In genomic region chr1:115088871-115089442, GRCh38 we compare ENCODE assay signal across 8 cellular contexts. TPM values are rescaled to one million over a fixed set of nuclear protein-coding genes. Genes with fewer than 3 reads are reported as not detected.
DNase-seq lines count a peak whose midpoint lies in the region; ATAC-seq, FAIRE-seq and TF ChIP-seq lines count a peak whose summit lies in the region.

No MANE protein-coding gene starts in this region.

- peak overlapping the region; percentile 55; the same call in 1 of the 2 replicates for H3K9ac ChIP-seq in IMR-90 (ENCODE audit: low read depth, low read length)

- POLR2A ChIA-PET in A549 (lab: Yijun Ruan, JAX) (no interaction called here), IMR-90 (lab: Charles Lee; ENCODE audit: unreplicated experiment) (no interaction called here)

- H2BK5ac ChIP-seq in IMR-90 (ENCODE audit: low read depth, low read length, poor library complexity, severe bottlenecking), result no peak overlapping the region

- H3K27ac ChIP-seq in A549 (peak overlapping the region; percentile 66 to 89), IMR-90 (ENCODE audit: insufficient read depth, low read length) (no peak overlapping the region; the same call in 1 of the 2 replicates), muscle layer of duodenum (ENCODE audit: low read length) (peak overlapping the region; percentile 62)

- H4K91ac ChIP-seq in IMR-90 (ENCODE audit: insufficient read depth, low read depth, low read length), result no peak overlapping the region

- no peaks in the 10 kb centered on the region for H3K79me1 ChIP-seq in IMR-90 (ENCODE audit: low read depth in 1 of 2, low read length in 2 of 2)

- H2BK15ac ChIP-seq in IMR-90 (ENCODE audit: low read depth, low read length), result no peak overlapping the region

- H3K27me3 Mint-ChIP-seq in effector memory CD8-positive, alpha-beta T cell, result no peaks in the 10 kb centered on the region

- CTCF ChIA-PET in A549 (lab: Yijun Ruan, JAX), result interaction anchor here (2.7 kb wide), 1 partner anchor 24 kb away, joined by 9 read pairs; no protein-coding TSS in a partner anchor
- CTCF ChIA-PET in IMR-90 (lab: Yijun Ruan, JAX), result no interaction called here

- FAIRE-seq in A549 (lab: Jason Lieb, UNC), result no peak

- peak overlapping the region; percentile 83 for H2AFZ ChIP-seq in IMR-90 (replicated peaks; ENCODE audit: low read length, poor library complexity)

- TF ChIP-seq CTCF in A549 (IDR thresholded peaks at IDR 0.05) (no peak), IMR-90 (conservative IDR thresholded peaks at IDR 0.05; ENCODE audit: low read depth, low read length) (no peak)

- H3K27ac Mint-ChIP-seq in effector memory CD8-positive, alpha-beta T cell, result peak overlapping the region; percentile 89 to 90

- no TSS peak for BruUV-seq in IMR-90 (replicated peaks; lab: Mats Ljungman, UMichigan)

- no peak; a peak in 1 of 6 replicates for ATAC-seq in A549
- ATAC-seq in IMR-90 (ENCODE audit: low read depth), result peak; percentile 3; the same call in 1 of the 2 replicates
- ATAC-seq in effector memory CD8-positive, alpha-beta T cell (replicated peaks), result no peak
- no peak for ATAC-seq in GM19455 (IDR thresholded peaks at IDR 0.05; ENCODE audit: unreplicated experiment)

- H2AK5ac ChIP-seq in IMR-90 (ENCODE audit: low read depth, low read length), result 0 out of 2 replicates have a peak overlapping the region, but pooled peaks have one; percentile 33

- no peak for DNase-seq in A549 (ENCODE audit: low read depth in 1 of 2, low spot score in 1 of 2)
- no peak for DNase-seq in IMR-90
- no peak for DNase-seq in effector memory CD8-positive, alpha-beta T cell
- no peak for DNase-seq in GM03348 (ENCODE audit: low spot score)
- DNase-seq in cortex of kidney (lab: John Stamatoyannopoulos, UW), result no peak
- no peak for DNase-seq in Ammon's horn (ENCODE audit: low spot score)

- no peaks in the 10 kb centered on the region for H3K4me1 ChIP-seq in A549
- peaks cover 2% of the 10 kb centered on the region for H3K4me1 ChIP-seq in IMR-90 (ENCODE audit: control insufficient read depth, insufficient read depth, low read length)
- H3K4me1 ChIP-seq in muscle layer of duodenum (ENCODE audit: control insufficient read depth in 1 of 2, insufficient read depth in 2 of 2, low read length in 2 of 2), result peaks cover 0 to 28% of the 10 kb centered on the region in 2 donors

- intact Hi-C loops in IMR-90 (cut with micrococcal nuclease), result no loop called here

- in situ Hi-C loops in IMR-90 (cut with MboI; ENCODE audit: low sequenced_read_pairs), result no loop called here

- no peak overlapping the region for H3K4ac ChIP-seq in IMR-90 (ENCODE audit: low read depth, low read length)

- H4K20me1 ChIP-seq in IMR-90 (ENCODE audit: insufficient read depth, low read length), result no peaks in the 10 kb centered on the region

- no peak overlapping the region for H3K18ac ChIP-seq in IMR-90 (ENCODE audit: low read depth, low read length)

- H3K4me3 Mint-ChIP-seq in effector memory CD8-positive, alpha-beta T cell, result peak overlapping the region; percentile 85

- no peak overlapping the region for H3K14ac ChIP-seq in IMR-90 (replicated peaks; ENCODE audit: low read depth, low read length)

- no peaks in the 10 kb centered on the region for H3K9me3 ChIP-seq in A549
- H3K9me3 ChIP-seq in IMR-90 (ENCODE audit: control insufficient read depth, insufficient read depth, low read length), result no peaks in the 10 kb centered on the region
- H3K9me3 ChIP-seq in muscle layer of duodenum (ENCODE audit: control insufficient read depth in 1 of 2, low read length in 2 of 2), result no peaks in the 10 kb centered on the region

- no peaks in the 10 kb centered on the region for H3K9me1 ChIP-seq in IMR-90 (ENCODE audit: insufficient read depth, low read length)

- H4K5ac ChIP-seq in IMR-90 (ENCODE audit: low read depth, low read length), result no peak overlapping the region

- H3K36me3 Mint-ChIP-seq in effector memory CD8-positive, alpha-beta T cell (ENCODE audit: insufficient read depth), result peaks cover 4% of the 10 kb centered on the region

- no peaks in the 10 kb centered on the region for H3K9me3 Mint-ChIP-seq in effector memory CD8-positive, alpha-beta T cell

- TF ChIP-seq RAD21 in A549 (conservative IDR thresholded peaks at IDR 0.05 in 1 of 2, IDR thresholded peaks at IDR 0.05 in 1 of 2) (no peak), IMR-90 (IDR thresholded peaks at IDR 0.05; ENCODE audit: low read length) (no peak)

- H2BK120ac ChIP-seq in IMR-90 (ENCODE audit: low read depth, low read length), result no peak overlapping the region

- TF ChIP-seq EP300 in A549 (IDR thresholded peaks at IDR 0.05), result no peak

- no peak overlapping the region for H2AK9ac ChIP-seq in IMR-90 (replicated peaks; ENCODE audit: low read depth, low read length, poor library complexity)

- no peak overlapping the region; a peak in 1 of 4 replicates for H4K8ac ChIP-seq in IMR-90 (ENCODE audit: low read depth in 2 of 2, low read length in 2 of 2)

- dilution Hi-C loops in IMR-90 (cut with HindIII; ENCODE audit: low sequenced_read_pairs, unreplicated experiment), result no loop called here

- no peaks in the 10 kb centered on the region; the same call in none of the 2 replicates for H3K27me3 ChIP-seq in IMR-90 (ENCODE audit: control insufficient read depth, insufficient read depth, low read length)
- H3K27me3 ChIP-seq in muscle layer of duodenum (ENCODE audit: low read depth, low read length), result no peaks in the 10 kb centered on the region

- 0 out of 2 replicates have a peak overlapping the region, but pooled peaks have one; percentile 41 for H3K23ac ChIP-seq in IMR-90 (ENCODE audit: low read depth, low read length)

- TF ChIP-seq POLR2A in A549 (IDR thresholded peaks at IDR 0.05; ENCODE audit: low read length) (no peak), IMR-90 (IDR thresholded peaks at IDR 0.05; ENCODE audit: low read depth, low read length) (no peak)

- no peak overlapping the region for H3K56ac ChIP-seq in IMR-90 (ENCODE audit: extremely low read depth, insufficient read depth, low read length)

- no peak overlapping the region for H2BK20ac ChIP-seq in IMR-90 (ENCODE audit: low read depth, low read length)

- H3K36me3 ChIP-seq in IMR-90 (ENCODE audit: control insufficient read depth, insufficient read depth, low read length) (no peaks in the 10 kb centered on the region), muscle layer of duodenum (ENCODE audit: control insufficient read depth in 1 of 2, insufficient read depth in 2 of 2, low read length in 2 of 2) (no peaks in the 10 kb centered on the region)

- peaks cover 40 to 48% of the 10 kb centered on the region in 2 donors for H3K4me1 Mint-ChIP-seq in effector memory CD8-positive, alpha-beta T cell (ENCODE audit: low read depth in 2 of 2)

- 15% methylated on average over 5 of the region's 28 CpGs for WGBS in A549 (ENCODE audit: missing lambda C conversion rate)
- 8% methylated on average over 16 of the region's 28 CpGs; no CpG with 5 or more reads in 1 of the 2 experiments for WGBS in IMR-90 (ENCODE audit: extremely low coverage in 2 of 2, insufficient read length in 1 of 2), 2 experiments

- peak overlapping the region; percentile 98 for H3K4me2 ChIP-seq in A549
- peak overlapping the region; percentile 28; the same call in 1 of the 2 replicates for H3K4me2 ChIP-seq in IMR-90 (ENCODE audit: low read depth, low read length)

- H3K4me3 ChIP-seq in A549 (peak overlapping the region; percentile 73), IMR-90 (ENCODE audit: insufficient read depth, low read depth, low read length) (peak overlapping the region; percentile 70), muscle layer of duodenum (ENCODE audit: low read depth in 1 of 2, low read length in 2 of 2) (peak overlapping the region; percentile 54 to 84)

TF ChIP-seq in A549, 52 proteins besides CTCF, POLR2A, EP300 and RAD21 (continues in another document):
- TF ChIP-seq HES2 (IDR thresholded peaks at IDR 0.05), result no peak
- no peak for TF ChIP-seq CBX2 (IDR thresholded peaks at IDR 0.05; ENCODE audit: borderline replicate concordance, low read depth)

TF ChIP-seq in IMR-90, 13 proteins besides CTCF, POLR2A, EP300 and RAD21:
- TF ChIP-seq MAZ (IDR thresholded peaks at IDR 0.05; ENCODE audit: borderline replicate concordance, low read depth, low read length), result no peak
- TF ChIP-seq, protein P1, sequence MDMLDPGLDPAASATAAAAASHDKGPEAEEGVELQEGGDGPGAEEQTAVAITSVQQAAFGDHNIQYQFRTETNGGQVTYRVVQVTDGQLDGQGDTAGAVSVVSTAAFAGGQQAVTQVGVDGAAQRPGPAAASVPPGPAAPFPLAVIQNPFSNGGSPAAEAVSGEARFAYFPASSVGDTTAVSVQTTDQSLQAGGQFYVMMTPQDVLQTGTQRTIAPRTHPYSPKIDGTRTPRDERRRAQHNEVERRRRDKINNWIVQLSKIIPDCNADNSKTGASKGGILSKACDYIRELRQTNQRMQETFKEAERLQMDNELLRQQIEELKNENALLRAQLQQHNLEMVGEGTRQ (IDR thresholded peaks at IDR 0.05; ENCODE audit: low read depth, low read length), result no peak
- no peak for TF ChIP-seq RFX5 (IDR thresholded peaks at IDR 0.05; ENCODE audit: low read depth, low read length)

RNA-seq across cellular contexts. Expression of gene TSPAN2, which starts 0.3 kb away (rescaled TPM):
- polyA plus RNA-seq in A549 (2011; rRNA removed) (1.4 and 1.7 TPM in 2 replicates), A549 (2017; fragmentation: RNase III; extraction: RNeasy Plus Mini Kit Qiagen cat#74134 plus additional on column Dnase treatment) (2.1 to 3.2 TPM (median 2.7 TPM) in 3 replicates), IMR-90 (2012; rRNA removed) (0.17 and 0.60 TPM in 2 replicates)
- polyA plus RNA-seq in A549 (2012; cell fraction: cytosol; rRNA removed), result 0.30 and 0.58 TPM in 2 replicates
- polyA plus RNA-seq in A549 (2012; cell fraction: nucleus; rRNA removed), result 0.16 and 0.24 TPM in 2 replicates
- 0.29 and 1.4 TPM in 2 replicates for polyA minus RNA-seq in A549 (2011; rRNA and poly(A)+ RNA removed)
- 0.18 and 0.83 TPM in 2 replicates for total RNA-seq in IMR-90 (2012; rRNA removed)
- polyA plus RNA-seq in IMR-90 (2012; cell fraction: cytosol; rRNA removed), result 0.12 and 0.16 TPM in 2 replicates
- polyA plus RNA-seq in IMR-90 (2012; cell fraction: nucleus; rRNA removed; ENCODE audit: low replicate concordance), result 0.31 TPM in 1 of 2 replicates, not detected in the other

RNA-seq across cellular contexts. Expression of gene TSHB, which starts 59.3 kb away (rescaled TPM):
- not detected in 2 replicates for polyA plus RNA-seq in A549 (2011; rRNA removed)
- not detected in 2 replicates for polyA plus RNA-seq in A549 (2012; cell fraction: cytosol; rRNA removed)
- polyA plus RNA-seq in A549 (2012; cell fraction: nucleus; rRNA removed), result not detected in 2 replicates
- polyA plus RNA-seq in A549 (2017; fragmentation: RNase III; extraction: RNeasy Plus Mini Kit Qiagen cat#74134 plus additional on column Dnase treatment), result not detected in 3 replicates
- not detected in 2 replicates for polyA minus RNA-seq in A549 (2011; rRNA and poly(A)+ RNA removed)
- not detected in 2 replicates for total RNA-seq in IMR-90 (2012; rRNA removed)
- not detected in 2 replicates for polyA plus RNA-seq in IMR-90 (2012; rRNA removed)
- not detected in 2 replicates for polyA plus RNA-seq in IMR-90 (2012; cell fraction: cytosol; rRNA removed)
- not detected in 2 replicates for polyA plus RNA-seq in IMR-90 (2012; cell fraction: nucleus; rRNA removed; ENCODE audit: low replicate concordance)
